In the genomic region with DNA sequence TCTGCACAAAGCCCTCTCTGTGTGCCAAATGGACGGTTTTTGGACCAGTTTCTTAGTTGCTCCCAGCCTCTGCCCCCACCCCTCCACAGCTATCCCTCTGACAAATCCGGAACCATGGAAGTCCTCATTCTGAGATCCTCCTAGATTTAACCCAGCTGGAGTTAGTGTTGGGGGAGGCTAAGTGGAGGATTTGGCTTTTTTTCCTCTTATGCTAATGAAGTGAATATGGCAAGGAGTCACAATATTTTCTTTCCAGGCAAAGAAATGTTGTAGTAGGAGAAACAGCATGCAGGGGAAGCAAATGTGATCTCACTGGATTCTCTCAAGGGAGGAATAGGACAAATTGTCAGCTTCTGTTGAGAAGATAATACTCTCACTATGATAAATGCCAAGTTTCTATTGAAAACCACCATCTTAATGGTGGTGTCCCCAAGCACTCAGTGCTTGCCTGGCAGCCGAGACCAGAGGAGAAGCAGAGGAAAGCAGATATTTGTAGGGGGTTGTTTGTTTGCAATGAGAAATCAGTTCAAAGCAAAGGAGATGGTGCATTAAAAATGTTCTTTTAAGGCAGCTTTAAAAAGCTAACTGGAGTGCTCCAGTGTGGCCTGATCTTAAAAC, we compare ENCODE assay signal across 28 cellular contexts.
DNase-seq lines count a peak whose midpoint lies in the region; ATAC-seq, FAIRE-seq and TF ChIP-seq lines count a peak whose summit lies in the region.
"Had no signal": no experiment of that assay in that cellular context is flagged by ENCODE, and none has a peak within 500 bp of the region (broad histone marks: within the 10 kb centered on the region; RNA-seq: fewer than 3 reads in every experiment).

No MANE protein-coding gene starts in this region.

- H3K9ac ChIP-seq in endodermal cell (ENCODE audit: extremely low read depth, low read length, poor library complexity, severe bottlenecking) = no peak overlapping the region

- no peaks in the 10 kb centered on the region for H3K27me3 Mint-ChIP-seq in endodermal cell (ENCODE audit: insufficient read depth)
- H3K27me3 Mint-ChIP-seq in mesothelial cell of epicardium (ENCODE audit: low read depth) = no peaks in the 10 kb centered on the region
- H3K27me3 Mint-ChIP-seq in activated CD4-positive, alpha-beta T cell treated with anti-CD3 and anti-CD28 coated beads, Interleukin-2, amount 10 ng/mL, durations not matched to agents 7 days and 5 days = no peaks in the 10 kb centered on the region
- H3K27me3 Mint-ChIP-seq: activated CD4-positive, alpha-beta memory T cell treated with anti-CD3 and anti-CD28 coated beads, Interleukin-2, amount 10 ng/mL, durations not matched to agents 7 days and 5 days; activated naive CD8-positive, alpha-beta T cell treated with anti-CD3 and anti-CD28 coated beads, Interleukin-2, amount 10 ng/mL, durations not matched to agents 7 days and 5 days; CD4-positive, alpha-beta memory T cell; IgD-negative memory B cell; memory B cell; stimulated activated naive CD8-positive, alpha-beta T cell treated with anti-CD3 and anti-CD28 coated beads, Interleukin-15, Interleukin-2, amounts not matched to agents 100 ng/mL and 50 ng/mL, for 24 hours; T-cell had no signal

- H3K4me3 ChIP-seq in right atrium auricular region (no peak overlapping the region), endodermal cell (ENCODE audit: low read length) (no peak overlapping the region)
- H3K4me3 ChIP-seq: gastroesophageal sphincter, tibial nerve had no signal

- POLR2A ChIA-PET in activated CD4-positive, alpha-beta T cell treated with anti-CD3 and anti-CD28 coated beads, Interleukin-2, amount 10 ng/mL, durations not matched to agents 7 days and 5 days (lab: Charles Lee) = no interaction called here

- H3K27me3 ChIP-seq in right atrium auricular region (no peaks in the 10 kb centered on the region), endodermal cell (ENCODE audit: control insufficient read depth, insufficient read depth, low read length, poor library complexity, severe bottlenecking) (no peaks in the 10 kb centered on the region)
- H3K27me3 ChIP-seq: gastroesophageal sphincter, tibial nerve had no signal

- peak; percentile 80 for ATAC-seq in Right ventricle myocardium inferior
- ATAC-seq: gastroesophageal sphincter, sciatic nerve, T-cell had no signal

- H3K36me3 ChIP-seq in right atrium auricular region (no peaks in the 10 kb centered on the region), endodermal cell (ENCODE audit: control insufficient read depth, insufficient read depth, low read length) (no peaks in the 10 kb centered on the region)
- H3K36me3 ChIP-seq: gastroesophageal sphincter, tibial nerve had no signal

- H3K4me3 Mint-ChIP-seq in endodermal cell (no peak overlapping the region), mesothelial cell of epicardium (no peak overlapping the region)
- no peak overlapping the region for H3K4me3 Mint-ChIP-seq in activated CD4-positive, alpha-beta T cell treated with anti-CD3 and anti-CD28 coated beads, Interleukin-2, amount 10 ng/mL, durations not matched to agents 7 days and 5 days
- H3K4me3 Mint-ChIP-seq: activated CD4-positive, alpha-beta memory T cell treated with anti-CD3 and anti-CD28 coated beads, Interleukin-2, amount 10 ng/mL, durations not matched to agents 7 days and 5 days; activated naive CD8-positive, alpha-beta T cell treated with anti-CD3 and anti-CD28 coated beads, Interleukin-2, amount 10 ng/mL, durations not matched to agents 7 days and 5 days; CD4-positive, alpha-beta memory T cell; HFFc6; IgD-negative memory B cell; memory B cell; stimulated activated naive CD8-positive, alpha-beta T cell treated with anti-CD3 and anti-CD28 coated beads, Interleukin-15, Interleukin-2, amounts not matched to agents 100 ng/mL and 50 ng/mL, for 24 hours; T-cell had no signal

- H3K36me3 Mint-ChIP-seq in endodermal cell (ENCODE audit: low read depth) = peaks cover 4% of the 10 kb centered on the region
- H3K36me3 Mint-ChIP-seq in mesothelial cell of epicardium = peaks cover 6% of the 10 kb centered on the region
- peaks cover 2% of the 10 kb centered on the region for H3K36me3 Mint-ChIP-seq in activated CD4-positive, alpha-beta T cell treated with anti-CD3 and anti-CD28 coated beads, Interleukin-2, amount 10 ng/mL, durations not matched to agents 7 days and 5 days (ENCODE audit: low read depth)

- no peaks in the 10 kb centered on the region for H3K9me3 Mint-ChIP-seq in endodermal cell
- H3K9me3 Mint-ChIP-seq in mesothelial cell of epicardium = peaks cover 3% of the 10 kb centered on the region
- H3K9me3 Mint-ChIP-seq in activated CD4-positive, alpha-beta T cell treated with anti-CD3 and anti-CD28 coated beads, Interleukin-2, amount 10 ng/mL, durations not matched to agents 7 days and 5 days = no peaks in the 10 kb centered on the region
- H3K9me3 Mint-ChIP-seq: activated CD4-positive, alpha-beta memory T cell treated with anti-CD3 and anti-CD28 coated beads, Interleukin-2, amount 10 ng/mL, durations not matched to agents 7 days and 5 days; CD4-positive, alpha-beta memory T cell; HFFc6; IgD-negative memory B cell; memory B cell; stimulated activated naive CD8-positive, alpha-beta T cell treated with anti-CD3 and anti-CD28 coated beads, Interleukin-15, Interleukin-2, amounts not matched to agents 100 ng/mL and 50 ng/mL, for 24 hours; T-cell had no signal

- H3K4me1 Mint-ChIP-seq in endodermal cell (peaks cover 16% of the 10 kb centered on the region), mesothelial cell of epicardium (peaks cover 22% of the 10 kb centered on the region)
- H3K4me1 Mint-ChIP-seq in activated CD4-positive, alpha-beta T cell treated with anti-CD3 and anti-CD28 coated beads, Interleukin-2, amount 10 ng/mL, durations not matched to agents 7 days and 5 days = no peaks in the 10 kb centered on the region

- H3K4me1 ChIP-seq in right atrium auricular region (peaks cover 0 to 11% of the 10 kb centered on the region in 2 donors), endodermal cell (ENCODE audit: control insufficient read depth, insufficient read depth, low read length) (no peaks in the 10 kb centered on the region)
- H3K4me1 ChIP-seq: gastroesophageal sphincter, tibial nerve had no signal

- no peaks in the 10 kb centered on the region for H3K9me3 ChIP-seq in right atrium auricular region
- no peaks in the 10 kb centered on the region for H3K9me3 ChIP-seq in endodermal cell (ENCODE audit: control insufficient read depth, low read length)
- H3K9me3 ChIP-seq: gastroesophageal sphincter, tibial nerve had no signal

- H3K27ac ChIP-seq in right atrium auricular region (no peak overlapping the region), endodermal cell (ENCODE audit: low read depth, low read length) (no peak overlapping the region)
- H3K27ac ChIP-seq: 22Rv1, gastroesophageal sphincter, tibial nerve had no signal

- H3K27ac Mint-ChIP-seq in endodermal cell (peak overlapping the region; percentile 52), mesothelial cell of epicardium (peak overlapping the region; percentile 80)
- H3K27ac Mint-ChIP-seq in activated CD4-positive, alpha-beta T cell treated with anti-CD3 and anti-CD28 coated beads, Interleukin-2, amount 10 ng/mL, durations not matched to agents 7 days and 5 days = no peak overlapping the region
- H3K27ac Mint-ChIP-seq: activated CD4-positive, alpha-beta memory T cell treated with anti-CD3 and anti-CD28 coated beads, Interleukin-2, amount 10 ng/mL, durations not matched to agents 7 days and 5 days; activated naive CD8-positive, alpha-beta T cell treated with anti-CD3 and anti-CD28 coated beads, Interleukin-2, amount 10 ng/mL, durations not matched to agents 7 days and 5 days; HFFc6; IgD-negative memory B cell; memory B cell; stimulated activated naive CD8-positive, alpha-beta T cell treated with anti-CD3 and anti-CD28 coated beads, Interleukin-15, Interleukin-2, amounts not matched to agents 100 ng/mL and 50 ng/mL, for 24 hours; T-cell had no signal

- WGBS in endodermal cell (ENCODE audit: insufficient coverage in 1 of 2, insufficient read length in 1 of 2), 2 experiments = 90 to 91% methylated on average over 2 of the region's 3 CpGs

- no peak for TF ChIP-seq CTCF in right atrium auricular region (IDR thresholded peaks at IDR 0.05)
- TF ChIP-seq CTCF in endodermal cell (conservative IDR thresholded peaks at IDR 0.05) = no peak
- no peak for TF ChIP-seq CTCF in mesothelial cell of epicardium (IDR thresholded peaks at IDR 0.05; ENCODE audit: unreplicated experiment)

- DNase-seq in Right ventricle myocardium inferior (ENCODE audit: missing footprints) (peak; percentile 32), right atrium auricular region (ENCODE audit: low spot score) (no peak), endodermal cell (no peak), mesothelial cell of epicardium (ENCODE audit: low spot score in 2 of 2, unreplicated experiment in 2 of 2) (no peak), urothelium cell line (ENCODE audit: low spot score) (no peak), hepatic stellate cell (ENCODE audit: low spot score) (no peak), NCI-H2107 (lab: John Stamatoyannopoulos, UW) (no peak)
- no peak for DNase-seq in activated CD4-positive, alpha-beta T cell treated with anti-CD3 and anti-CD28 coated beads, Interleukin-2, amount 10 ng/mL, durations not matched to agents 7 days and 5 days
- DNase-seq: activated CD4-positive, alpha-beta memory T cell treated with anti-CD3 and anti-CD28 coated beads, Interleukin-2, amount 10 ng/mL, durations not matched to agents 7 days and 5 days; activated effector memory CD4-positive, alpha-beta T cell treated with Interleukin-2 at 50 U/mL for 16 hours; activated naive CD8-positive, alpha-beta T cell treated with anti-CD3 and anti-CD28 coated beads, Interleukin-2, amount 10 ng/mL, durations not matched to agents 7 days and 5 days; CD4-positive, alpha-beta memory T cell; DMS 273 treated with DMSO at 0.1 percent for 48 hours; GDM1; HFFc6; NCI-H1417 treated with DMSO at 0.1 percent for 48 hours; NCI-H446; NCI-H82; T-cell had no signal

- CTCF ChIA-PET in activated CD4-positive, alpha-beta T cell treated with anti-CD3 and anti-CD28 coated beads, Interleukin-2, amount 10 ng/mL, durations not matched to agents 7 days and 5 days (lab: Charles Lee) = interaction anchor here (1.2 kb wide), 1 partner anchor 417 kb away, joined by 3 read pairs; no protein-coding TSS in a partner anchor

- intact Hi-C loops in Right ventricle myocardium inferior (cut with DNase I) = no loop called here

- FAIRE-seq in urothelium cell line (lab: Jason Lieb, UNC) = peak; percentile 69
- FAIRE-seq: colon, keratinocyte had no signal
